1 cellular context compared by ENCODE assay signal in genomic region chr11:17296852-17297559, GRCh38.
TF ChIP-seq lines count a peak whose summit lies in the region.

No MANE protein-coding gene starts in this region.

TF ChIP-seq in GM23338, 12 proteins besides CTCF, POLR2A, EP300 and RAD21:
- TF ChIP-seq, protein P1, sequence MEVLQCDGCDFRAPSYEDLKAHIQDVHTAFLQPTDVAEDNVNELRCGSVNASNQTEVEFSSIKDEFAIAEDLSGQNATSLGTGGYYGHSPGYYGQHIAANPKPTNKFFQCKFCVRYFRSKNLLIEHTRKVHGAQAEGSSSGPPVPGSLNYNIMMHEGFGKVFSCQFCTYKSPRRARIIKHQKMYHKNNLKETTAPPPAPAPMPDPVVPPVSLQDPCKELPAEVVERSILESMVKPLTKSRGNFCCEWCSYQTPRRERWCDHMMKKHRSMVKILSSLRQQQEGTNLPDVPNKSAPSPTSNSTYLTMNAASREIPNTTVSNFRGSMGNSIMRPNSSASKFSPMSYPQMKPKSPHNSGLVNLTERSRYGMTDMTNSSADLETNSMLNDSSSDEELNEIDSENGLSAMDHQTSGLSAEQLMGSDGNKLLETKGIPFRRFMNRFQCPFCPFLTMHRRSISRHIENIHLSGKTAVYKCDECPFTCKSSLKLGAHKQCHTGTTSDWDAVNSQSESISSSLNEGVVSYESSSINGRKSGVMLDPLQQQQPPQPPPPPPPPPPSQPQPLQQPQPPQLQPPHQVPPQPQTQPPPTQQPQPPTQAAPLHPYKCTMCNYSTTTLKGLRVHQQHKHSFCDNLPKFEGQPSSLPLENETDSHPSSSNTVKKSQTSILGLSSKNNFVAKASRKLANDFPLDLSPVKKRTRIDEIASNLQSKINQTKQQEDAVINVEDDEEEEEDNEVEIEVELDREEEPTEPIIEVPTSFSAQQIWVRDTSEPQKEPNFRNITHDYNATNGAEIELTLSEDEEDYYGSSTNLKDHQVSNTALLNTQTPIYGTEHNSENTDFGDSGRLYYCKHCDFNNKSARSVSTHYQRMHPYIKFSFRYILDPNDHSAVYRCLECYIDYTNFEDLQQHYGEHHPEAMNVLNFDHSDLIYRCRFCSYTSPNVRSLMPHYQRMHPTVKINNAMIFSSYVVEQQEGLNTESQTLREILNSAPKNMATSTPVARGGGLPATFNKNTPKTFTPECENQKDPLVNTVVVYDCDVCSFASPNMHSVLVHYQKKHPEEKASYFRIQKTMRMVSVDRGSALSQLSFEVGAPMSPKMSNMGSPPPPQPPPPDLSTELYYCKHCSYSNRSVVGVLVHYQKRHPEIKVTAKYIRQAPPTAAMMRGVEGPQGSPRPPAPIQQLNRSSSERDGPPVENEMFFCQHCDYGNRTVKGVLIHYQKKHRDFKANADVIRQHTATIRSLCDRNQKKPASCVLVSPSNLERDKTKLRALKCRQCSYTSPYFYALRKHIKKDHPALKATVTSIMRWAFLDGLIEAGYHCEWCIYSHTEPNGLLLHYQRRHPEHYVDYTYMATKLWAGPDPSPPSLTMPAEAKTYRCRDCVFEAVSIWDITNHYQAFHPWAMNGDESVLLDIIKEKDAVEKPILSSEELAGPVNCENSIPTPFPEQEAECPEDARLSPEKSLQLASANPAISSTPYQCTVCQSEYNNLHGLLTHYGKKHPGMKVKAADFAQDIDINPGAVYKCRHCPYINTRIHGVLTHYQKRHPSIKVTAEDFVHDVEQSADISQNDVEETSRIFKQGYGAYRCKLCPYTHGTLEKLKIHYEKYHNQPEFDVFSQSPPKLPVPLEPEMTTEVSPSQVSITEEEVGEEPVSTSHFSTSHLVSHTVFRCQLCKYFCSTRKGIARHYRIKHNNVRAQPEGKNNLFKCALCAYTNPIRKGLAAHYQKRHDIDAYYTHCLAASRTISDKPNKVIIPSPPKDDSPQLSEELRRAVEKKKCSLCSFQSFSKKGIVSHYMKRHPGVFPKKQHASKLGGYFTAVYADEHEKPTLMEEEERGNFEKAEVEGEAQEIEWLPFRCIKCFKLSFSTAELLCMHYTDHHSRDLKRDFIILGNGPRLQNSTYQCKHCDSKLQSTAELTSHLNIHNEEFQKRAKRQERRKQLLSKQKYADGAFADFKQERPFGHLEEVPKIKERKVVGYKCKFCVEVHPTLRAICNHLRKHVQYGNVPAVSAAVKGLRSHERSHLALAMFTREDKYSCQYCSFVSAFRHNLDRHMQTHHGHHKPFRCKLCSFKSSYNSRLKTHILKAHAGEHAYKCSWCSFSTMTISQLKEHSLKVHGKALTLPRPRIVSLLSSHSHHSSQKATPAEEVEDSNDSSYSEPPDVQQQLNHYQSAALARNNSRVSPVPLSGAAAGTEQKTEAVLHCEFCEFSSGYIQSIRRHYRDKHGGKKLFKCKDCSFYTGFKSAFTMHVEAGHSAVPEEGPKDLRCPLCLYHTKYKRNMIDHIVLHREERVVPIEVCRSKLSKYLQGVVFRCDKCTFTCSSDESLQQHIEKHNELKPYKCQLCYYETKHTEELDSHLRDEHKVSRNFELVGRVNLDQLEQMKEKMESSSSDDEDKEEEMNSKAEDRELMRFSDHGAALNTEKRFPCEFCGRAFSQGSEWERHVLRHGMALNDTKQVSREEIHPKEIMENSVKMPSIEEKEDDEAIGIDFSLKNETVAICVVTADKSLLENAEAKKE (CRISPR knock-in tag; IDR thresholded peaks at IDR 0.05), result no peak
